17 cellular contexts compared by ENCODE assay signal in genomic region chr15:75739791-75740190, GRCh38. TPM values are rescaled to one million over a fixed set of nuclear protein-coding genes. Genes with fewer than 3 reads are reported as not detected.
DNase-seq lines count a peak whose midpoint lies in the region; ATAC-seq and TF ChIP-seq lines count a peak whose summit lies in the region.
"Had no signal": no experiment of that assay in that cellular context is flagged by ENCODE, and none has a peak within 500 bp of the region (broad histone marks: within the 10 kb centered on the region; RNA-seq: fewer than 3 reads in every experiment).

No MANE protein-coding gene starts in this region.

- no peak for DNase-seq in CD4-positive, CD25-positive, alpha-beta regulatory T cell
- DNase-seq in Caco-2 (peak in 1 of 2 experiments; percentile 19), H7 (no peak), DMS 273 (lab: John Stamatoyannopoulos, UW; ENCODE audit: unreplicated experiment) (no peak), NCI-H1105 treated with DMSO at 0.1 percent for 48 hours (lab: John Stamatoyannopoulos, UW) (no peak)
- DNase-seq in activated naive CD8-positive, alpha-beta T cell treated with anti-CD3 and anti-CD28 coated beads, Interleukin-2, amount 50 U/mL, for 24 hours = no peak
- DNase-seq: activated CD4-positive, alpha-beta T cell treated with anti-CD3 and anti-CD28 coated beads for 1 hour; cerebellar nuclear complex; EL; NCI-H187 treated with DMSO at 0.1 percent for 48 hours; NCI-H526 treated with DMSO at 0.1 percent for 48 hours; psoas muscle; stimulated activated CD4-positive, alpha-beta T cell treated with anti-CD3 and anti-CD28 coated beads, Interleukin-15, amount 100 ng/mL, for 24 hours; thyroid gland had no signal

- H3K4me1 Mint-ChIP-seq in CD4-positive, CD25-positive, alpha-beta regulatory T cell = peaks cover 0 to 23% (median 5%) of the 10 kb centered on the region in 4 donors
- H3K4me1 Mint-ChIP-seq in Caco-2 (ENCODE audit: low read depth, unreplicated experiment) = peaks cover 12% of the 10 kb centered on the region
- H3K4me1 Mint-ChIP-seq in activated naive CD8-positive, alpha-beta T cell treated with anti-CD3 and anti-CD28 coated beads, Interleukin-2, amount 50 U/mL, for 24 hours = peaks cover 13% of the 10 kb centered on the region
- peaks cover 28% of the 10 kb centered on the region for H3K4me1 Mint-ChIP-seq in nephron

- TF ChIP-seq CTCF in Caco-2 (IDR thresholded peaks at IDR 0.05; ENCODE audit: insufficient read depth in 1 of 2, low read depth in 1 of 2, low read length in 1 of 2, severe bottlenecking in 1 of 2, unreplicated experiment in 1 of 2) (no peak), nephron (IDR thresholded peaks at IDR 0.05; ENCODE audit: unreplicated experiment in 3 of 3) (no peak)

- no TSS peak for BruUV-seq in Caco-2 (replicated peaks; lab: Mats Ljungman, UMichigan)

- peaks cover 0 to 1% (median 0%) of the 10 kb centered on the region in 7 donors for H3K9me3 Mint-ChIP-seq in CD4-positive, CD25-positive, alpha-beta regulatory T cell
- no peaks in the 10 kb centered on the region for H3K9me3 Mint-ChIP-seq in Caco-2 (ENCODE audit: unreplicated experiment)
- no peaks in the 10 kb centered on the region for H3K9me3 Mint-ChIP-seq in activated naive CD8-positive, alpha-beta T cell treated with anti-CD3 and anti-CD28 coated beads, Interleukin-2, amount 50 U/mL, for 24 hours
- peaks cover 2% of the 10 kb centered on the region for H3K9me3 Mint-ChIP-seq in nephron

- H3K9me3 ChIP-seq in CD4-positive, CD25-positive, alpha-beta regulatory T cell (ENCODE audit: control insufficient read depth in 2 of 2, low read length in 2 of 2) = no peaks in the 10 kb centered on the region
- H3K9me3 ChIP-seq in Caco-2 = no peaks in the 10 kb centered on the region
- H3K9me3 ChIP-seq: psoas muscle, thyroid gland had no signal

- peaks cover 14% of the 10 kb centered on the region for H3K4me1 ChIP-seq in CD4-positive, CD25-positive, alpha-beta regulatory T cell (ENCODE audit: control insufficient read depth, insufficient read depth, low read length, poor library complexity, severe bottlenecking)
- H3K4me1 ChIP-seq in Caco-2 = no peaks in the 10 kb centered on the region
- H3K4me1 ChIP-seq: psoas muscle had no signal

- CTCF ChIA-PET in Caco-2 (lab: Charles Lee) = no interaction called here

- POLR2A ChIA-PET in Caco-2 (lab: Charles Lee) = no interaction called here

- H3K36me3 Mint-ChIP-seq in CD4-positive, CD25-positive, alpha-beta regulatory T cell = no peaks in the 10 kb centered on the region
- peaks cover 4% of the 10 kb centered on the region for H3K36me3 Mint-ChIP-seq in Caco-2 (ENCODE audit: insufficient read depth, unreplicated experiment)
- H3K36me3 Mint-ChIP-seq in activated naive CD8-positive, alpha-beta T cell treated with anti-CD3 and anti-CD28 coated beads, Interleukin-2, amount 50 U/mL, for 24 hours (ENCODE audit: low read depth) = no peaks in the 10 kb centered on the region
- H3K36me3 Mint-ChIP-seq in nephron (ENCODE audit: low read depth) = no peaks in the 10 kb centered on the region

- H3K27ac Mint-ChIP-seq in CD4-positive, CD25-positive, alpha-beta regulatory T cell = peak overlapping the region in 2 of 3 donors; percentile 90 to 92
- H3K27ac Mint-ChIP-seq in Caco-2 (ENCODE audit: unreplicated experiment) = no peak overlapping the region
- no peak overlapping the region for H3K27ac Mint-ChIP-seq in activated naive CD8-positive, alpha-beta T cell treated with anti-CD3 and anti-CD28 coated beads, Interleukin-2, amount 50 U/mL, for 24 hours
- H3K27ac Mint-ChIP-seq in nephron = no peak overlapping the region

- H3K27me3 ChIP-seq in CD4-positive, CD25-positive, alpha-beta regulatory T cell (ENCODE audit: control insufficient read depth, insufficient read depth, low read length) = no peaks in the 10 kb centered on the region
- H3K27me3 ChIP-seq in Caco-2 (replicated peaks; ENCODE audit: control insufficient read depth, insufficient read depth, low read length) = no peaks in the 10 kb centered on the region
- H3K27me3 ChIP-seq in H7 (ENCODE audit: control insufficient read depth, insufficient read depth, low read length) = peaks cover 10% of the 10 kb centered on the region
- H3K27me3 ChIP-seq: BLaER1, thyroid gland had no signal

- H3K4me3 ChIP-seq in CD4-positive, CD25-positive, alpha-beta regulatory T cell (ENCODE audit: low read depth, low read length) = no peak overlapping the region
- H3K4me3 ChIP-seq in Caco-2 (ENCODE audit: low read depth, low read length) = no peak overlapping the region
- H3K4me3 ChIP-seq in H7 (ENCODE audit: insufficient read depth, low read depth, low read length) = no peak overlapping the region

- H3K27ac ChIP-seq in CD4-positive, CD25-positive, alpha-beta regulatory T cell (ENCODE audit: insufficient read depth, low read length, poor library complexity, severe bottlenecking) = no peak overlapping the region
- H3K27ac ChIP-seq: BLaER1, psoas muscle, thyroid gland had no signal

- no peak for ATAC-seq in CD4-positive, CD25-positive, alpha-beta regulatory T cell (ENCODE audit: low read depth in 2 of 2)
- no peak for ATAC-seq in activated naive CD8-positive, alpha-beta T cell treated with anti-CD3 and anti-CD28 coated beads, Interleukin-2, amount 50 U/mL, for 24 hours
- no peak for ATAC-seq in GM21825 (IDR thresholded peaks at IDR 0.05; ENCODE audit: unreplicated experiment)

- H3K36me3 ChIP-seq in CD4-positive, CD25-positive, alpha-beta regulatory T cell (ENCODE audit: control insufficient read depth, insufficient read depth, low read length) = no peaks in the 10 kb centered on the region
- H3K36me3 ChIP-seq in Caco-2 (ENCODE audit: control insufficient read depth, insufficient read depth, low read length) (no peaks in the 10 kb centered on the region), H7 (replicated peaks; ENCODE audit: control insufficient read depth, insufficient read depth, low read length) (no peaks in the 10 kb centered on the region)
- H3K36me3 ChIP-seq: BLaER1, thyroid gland had no signal

- intact Hi-C loops in Caco-2 (cut with micrococcal nuclease; ENCODE audit: unreplicated experiment) = no loop called here

- peaks cover 6% of the 10 kb centered on the region for H3K27me3 Mint-ChIP-seq in CD4-positive, CD25-positive, alpha-beta regulatory T cell
- H3K27me3 Mint-ChIP-seq in Caco-2 (ENCODE audit: insufficient read depth, unreplicated experiment) = no peaks in the 10 kb centered on the region
- peaks cover 29% of the 10 kb centered on the region for H3K27me3 Mint-ChIP-seq in activated naive CD8-positive, alpha-beta T cell treated with anti-CD3 and anti-CD28 coated beads, Interleukin-2, amount 50 U/mL, for 24 hours
- H3K27me3 Mint-ChIP-seq in nephron (ENCODE audit: low read depth) = peaks cover 10% of the 10 kb centered on the region

- H3K4me3 Mint-ChIP-seq in CD4-positive, CD25-positive, alpha-beta regulatory T cell = peak overlapping the region; percentile 66 to 93 (median 85)
- peak overlapping the region; percentile 98 for H3K4me3 Mint-ChIP-seq in Caco-2 (ENCODE audit: unreplicated experiment)
- peak overlapping the region; percentile 73 for H3K4me3 Mint-ChIP-seq in activated naive CD8-positive, alpha-beta T cell treated with anti-CD3 and anti-CD28 coated beads, Interleukin-2, amount 50 U/mL, for 24 hours
- H3K4me3 Mint-ChIP-seq in nephron = peak overlapping the region; percentile 94 to 97 (median 96)

RNA-seq across cellular contexts. Expression of gene CSPG4, which starts 27.1 kb away (rescaled TPM):
- not detected for total RNA-seq in CD4-positive, CD25-positive, alpha-beta regulatory T cell
- not detected for polyA plus RNA-seq in CD4-positive, CD25-positive, alpha-beta regulatory T cell
- total RNA-seq in Caco-2 (2022) = 0.12 and 0.20 TPM in 2 replicates
- 4.3 and 5.0 TPM in 2 replicates for total RNA-seq in H7 (2014; rRNA removed; shearing (Covaris generic))

Comparison
In these comparisons a context has a peak if more than half of its experiments do, and no peak if none do; other contexts are left out.
1. H3K27ac Mint-ChIP-seq: peak in CD4-positive, CD25-positive, alpha-beta regulatory T cell (2 of 3); none in Caco-2 (single experiment), activated naive CD8-positive, alpha-beta T cell treated with anti-CD3 and anti-CD28 coated beads, Interleukin-2, amount 50 U/mL, for 24 hours (single experiment) and nephron (0 of 3).
2. Peak in every context shown above with its lines, with median percentiles within 50 percentile points of each other: H3K4me3 Mint-ChIP-seq.